Comparison of ENCODE assay signal across 29 cellular contexts in genomic region chr14:102914474-102915291, GRCh38. TPM values are rescaled to one million over a fixed set of nuclear protein-coding genes. Genes with fewer than 3 reads are reported as not detected.
DNase-seq lines count a peak whose midpoint lies in the region; ATAC-seq and TF ChIP-seq lines count a peak whose summit lies in the region.
"Had no signal": no experiment of that assay in that cellular context is flagged by ENCODE, and none has a peak within 500 bp of the region (broad histone marks: within the 10 kb centered on the region; RNA-seq: fewer than 3 reads in every experiment).

No MANE protein-coding gene starts in this region.

- H4K20me1 ChIP-seq in DOHH2 (ENCODE audit: control insufficient read depth, insufficient read depth, low read depth, low read length), result no peaks in the 10 kb centered on the region
- no peaks in the 10 kb centered on the region for H4K20me1 ChIP-seq in Karpas-422 (ENCODE audit: insufficient read depth, low read depth, low read length)

- no peaks in the 10 kb centered on the region for H3K9me3 ChIP-seq in DOHH2 (ENCODE audit: control insufficient read depth, insufficient read depth, low read length)
- no peaks in the 10 kb centered on the region for H3K9me3 ChIP-seq in Karpas-422 (ENCODE audit: low read length)
- no peaks in the 10 kb centered on the region for H3K9me3 ChIP-seq in neuronal stem cell (replicated peaks in 1 of 2; ENCODE audit: control insufficient read depth in 2 of 2, insufficient read depth in 1 of 2, low read depth in 1 of 2, low read length in 2 of 2)
- no peaks in the 10 kb centered on the region for H3K9me3 ChIP-seq in effector memory CD4-positive, alpha-beta T cell (ENCODE audit: control insufficient read depth, low read length)
- H3K9me3 ChIP-seq: Caco-2, colonic mucosa, right atrium auricular region, spleen had no signal

- H3K4me1 Mint-ChIP-seq in chondrocyte (ENCODE audit: low read depth), result no peaks in the 10 kb centered on the region
- H3K4me1 Mint-ChIP-seq: activated naive CD4-positive, alpha-beta T cell treated with anti-CD3 and anti-CD28 coated beads, Interleukin-2, amount 50 U/mL, for 24 hours had no signal

- H2BK5ac ChIP-seq in neuronal stem cell (ENCODE audit: low read length), result no peak overlapping the region

- peak overlapping the region; percentile 89 for H3K4ac ChIP-seq in neuronal stem cell (ENCODE audit: low read length)

- no peaks in the 10 kb centered on the region for H3K9me3 Mint-ChIP-seq in chondrocyte (ENCODE audit: low read depth)
- H3K9me3 Mint-ChIP-seq: activated naive CD4-positive, alpha-beta T cell treated with anti-CD3 and anti-CD28 coated beads, Interleukin-2, amount 50 U/mL, for 24 hours; activated T-helper 1 cell treated with anti-CD3 and anti-CD28 coated beads, Interleukin-12 subunit alpha, Interleukin-12 subunit beta, Interleukin-2, Interleukin-4 antibody, amounts not matched to agents 30 ng/mL and 10 ng/mL and 1 ng/mL, durations not matched to agents 14 hours and 24 hours and 36 hours; effector memory CD8-positive, alpha-beta T cell; T-helper 1 cell treated with Interleukin-12 subunit alpha and Interleukin-12 subunit beta and Interleukin-4 antibody, amounts not matched to agents 30 μg/mL and 1 μg/mL, for 36 hours had no signal

- no peaks in the 10 kb centered on the region for H3K9me2 ChIP-seq in DOHH2 (replicated peaks; ENCODE audit: control insufficient read depth, low read length)
- H3K9me2 ChIP-seq in Karpas-422 (replicated peaks; ENCODE audit: insufficient read depth, low read length), result no peaks in the 10 kb centered on the region

- DNase-seq in Karpas-422 (peak; percentile 92), chondrocyte (ENCODE audit: low spot score) (peak; percentile 83), neuronal stem cell (ENCODE audit: low spot score) (no peak), NCI-H1417 (lab: John Stamatoyannopoulos, UW) (no peak), RKO (ENCODE audit: low spot score) (no peak)
- DNase-seq in effector memory CD4-positive, alpha-beta T cell, result no peak
- DNase-seq: activated CD4-positive, alpha-beta T cell treated with anti-CD3 and anti-CD28 coated beads, Interleukin-2, amount 50 U/mL, for 48 hours; amygdala; colonic mucosa; effector memory CD8-positive, alpha-beta T cell; erythroblast; head of caudate nucleus; kidney glomerular epithelial cell; MM.1S; NCI-H1436 treated with DMSO at 0.1 percent for 48 hours; NK-92 treated with Interleukin-12 subunit alpha and Interleukin-12 subunit beta, amount 100 ng/mL, for 24 hours; stimulated activated CD4-positive, alpha-beta T cell treated with anti-CD3 and anti-CD28 coated beads, Interleukin-4, amount 100 ng/mL, for 1 hour had no signal

- no peaks in the 10 kb centered on the region for H3K36me3 Mint-ChIP-seq in chondrocyte (ENCODE audit: low read depth)
- H3K36me3 Mint-ChIP-seq: activated naive CD4-positive, alpha-beta T cell treated with anti-CD3 and anti-CD28 coated beads, Interleukin-2, amount 50 U/mL, for 24 hours had no signal

- peak overlapping the region; percentile 44 for H3K18ac ChIP-seq in neuronal stem cell (ENCODE audit: low read length)

- H3K4me3 ChIP-seq in DOHH2 (ENCODE audit: low read length), result no peak overlapping the region
- H3K4me3 ChIP-seq in Karpas-422 (ENCODE audit: low read length), result peak overlapping the region; percentile 51; the same call in 1 of the 2 replicates
- no peak overlapping the region for H3K4me3 ChIP-seq in neuronal stem cell (ENCODE audit: low read length in 2 of 2)
- H3K4me3 ChIP-seq in effector memory CD4-positive, alpha-beta T cell (ENCODE audit: insufficient read depth, low read depth, low read length, poor library complexity, severe bottlenecking), result no peak overlapping the region
- H3K4me3 ChIP-seq: colonic mucosa, right atrium auricular region, spleen had no signal

- H3K27ac ChIP-seq in DOHH2 (ENCODE audit: low read depth, low read length) (no peak overlapping the region), Karpas-422 (ENCODE audit: low read length) (peak overlapping the region; percentile 98), neuronal stem cell (replicated peaks; ENCODE audit: low read length) (no peak overlapping the region)
- no peak overlapping the region for H3K27ac ChIP-seq in effector memory CD4-positive, alpha-beta T cell (ENCODE audit: insufficient read depth, low read length, poor library complexity, severe bottlenecking)
- H3K27ac ChIP-seq: C4-2B, colonic mucosa, parathyroid adenoma, right atrium auricular region had no signal

- H3K79me2 ChIP-seq in DOHH2 (ENCODE audit: control insufficient read depth, low read length) (no peaks in the 10 kb centered on the region), Karpas-422 (ENCODE audit: low read length) (no peaks in the 10 kb centered on the region)
- H3K79me2 ChIP-seq: parathyroid adenoma had no signal

- no peak overlapping the region for H2BK120ac ChIP-seq in neuronal stem cell (ENCODE audit: low read depth, low read length)

- peak overlapping the region; percentile 26 for H2BK15ac ChIP-seq in neuronal stem cell (ENCODE audit: low read length)

- no peak for ATAC-seq in GM21381 (IDR thresholded peaks at IDR 0.05; ENCODE audit: unreplicated experiment)
- ATAC-seq: activated CD4-positive, CD25-positive, alpha-beta regulatory T cell treated with anti-CD3 and anti-CD28 coated beads, Interleukin-2, amount 50 U/mL, for 24 hours; effector memory CD8-positive, alpha-beta T cell had no signal

- H3K14ac ChIP-seq in neuronal stem cell (ENCODE audit: low read length), result no peak overlapping the region

- H3K27me3 ChIP-seq in DOHH2 (ENCODE audit: control insufficient read depth, low read length), result no peaks in the 10 kb centered on the region
- H3K27me3 ChIP-seq in Karpas-422 (ENCODE audit: low read length), result no peaks in the 10 kb centered on the region
- no peaks in the 10 kb centered on the region for H3K27me3 ChIP-seq in neuronal stem cell (ENCODE audit: control insufficient read depth in 3 of 3, insufficient read depth in 3 of 3, low read depth in 1 of 3, low read length in 3 of 3)
- H3K27me3 ChIP-seq in effector memory CD4-positive, alpha-beta T cell (replicated peaks; ENCODE audit: control insufficient read depth, insufficient read depth, low read length, poor library complexity, severe bottlenecking), result no peaks in the 10 kb centered on the region
- H3K27me3 ChIP-seq: colonic mucosa, right atrium auricular region, spleen had no signal

- no peak overlapping the region for H3K4me3 Mint-ChIP-seq in chondrocyte (ENCODE audit: unreplicated experiment)
- H3K4me3 Mint-ChIP-seq: activated naive CD4-positive, alpha-beta T cell treated with anti-CD3 and anti-CD28 coated beads, Interleukin-2, amount 50 U/mL, for 24 hours; activated T-helper 1 cell treated with anti-CD3 and anti-CD28 coated beads, Interleukin-12 subunit alpha, Interleukin-12 subunit beta, Interleukin-2, Interleukin-4 antibody, amounts not matched to agents 30 ng/mL and 10 ng/mL and 1 ng/mL, durations not matched to agents 14 hours and 24 hours and 36 hours; effector memory CD8-positive, alpha-beta T cell; T-helper 1 cell treated with Interleukin-12 subunit alpha and Interleukin-12 subunit beta and Interleukin-4 antibody, amounts not matched to agents 30 μg/mL and 1 μg/mL, for 36 hours had no signal

- H3K36me3 ChIP-seq in DOHH2 (ENCODE audit: control insufficient read depth, low read length) (no peaks in the 10 kb centered on the region), Karpas-422 (ENCODE audit: insufficient read depth, low read length) (peaks cover 16% of the 10 kb centered on the region), neuronal stem cell (replicated peaks in 1 of 2; ENCODE audit: control insufficient read depth in 2 of 2, insufficient read depth in 2 of 2, low read length in 2 of 2) (peaks cover 0 to 3% of the 10 kb centered on the region in 2 donors)
- H3K36me3 ChIP-seq in effector memory CD4-positive, alpha-beta T cell (ENCODE audit: control insufficient read depth, insufficient read depth, low read length), result peaks cover 3% of the 10 kb centered on the region
- H3K36me3 ChIP-seq: colonic mucosa, right atrium auricular region had no signal

- peaks cover 1% of the 10 kb centered on the region for H3K79me1 ChIP-seq in neuronal stem cell (ENCODE audit: low read depth, low read length)

- H3K4me1 ChIP-seq in DOHH2 (ENCODE audit: control insufficient read depth, low read length) (peaks cover 48% of the 10 kb centered on the region), Karpas-422 (ENCODE audit: low read length) (peaks cover 80% of the 10 kb centered on the region), neuronal stem cell (ENCODE audit: control insufficient read depth in 2 of 2, insufficient read depth in 1 of 2, low read depth in 1 of 2, low read length in 2 of 2) (no peaks in the 10 kb centered on the region)
- H3K4me1 ChIP-seq in effector memory CD4-positive, alpha-beta T cell (ENCODE audit: control insufficient read depth, insufficient read depth, low read length, poor library complexity, severe bottlenecking), result no peaks in the 10 kb centered on the region
- H3K4me1 ChIP-seq: Caco-2, colonic mucosa, parathyroid adenoma, right atrium auricular region had no signal

- H3K4me2 ChIP-seq in DOHH2 (ENCODE audit: low read length), result peak overlapping the region; percentile 10; the same call in 1 of the 2 replicates
- H3K4me2 ChIP-seq in Karpas-422 (ENCODE audit: low read depth, low read length, poor library complexity, severe bottlenecking), result peak overlapping the region; percentile 72
- H3K4me2 ChIP-seq in neuronal stem cell (ENCODE audit: insufficient read depth, low read length, poor library complexity, severe bottlenecking), result no peak overlapping the region

- H3K9ac ChIP-seq in Karpas-422 (ENCODE audit: low read length), result peak overlapping the region; percentile 76
- no peak overlapping the region for H3K9ac ChIP-seq in neuronal stem cell (ENCODE audit: low read depth, low read length, poor library complexity)
- H3K9ac ChIP-seq: parathyroid adenoma had no signal

- peak overlapping the region; percentile 72 for H4K91ac ChIP-seq in neuronal stem cell (ENCODE audit: low read depth, low read length, poor library complexity)

- no CpG with 5 or more reads among the region's 26 CpGs for WGBS in neuronal stem cell (ENCODE audit: extremely low coverage in 2 of 2, insufficient read length in 2 of 2, insufficient replicate concordance in 1 of 2), 2 donors

- peak overlapping the region; percentile 22 for H2BK12ac ChIP-seq in neuronal stem cell (ENCODE audit: low read length)

- no peaks in the 10 kb centered on the region; the same call in 1 of the 2 replicates for H3F3A ChIP-seq in DOHH2 (ENCODE audit: control insufficient read depth, insufficient read depth)

- H3K23ac ChIP-seq in neuronal stem cell (ENCODE audit: low read depth, low read length, poor library complexity), result peak overlapping the region; percentile 6

- TF ChIP-seq CTCF in DOHH2 (IDR thresholded peaks at IDR 0.05; ENCODE audit: low read depth, low read length, poor library complexity, severe bottlenecking), result no peak
- no peak for TF ChIP-seq CTCF in chondrocyte (IDR thresholded peaks at IDR 0.05)

- no peaks in the 10 kb centered on the region for H3K27me3 Mint-ChIP-seq in chondrocyte (ENCODE audit: low read depth)
- H3K27me3 Mint-ChIP-seq: activated naive CD4-positive, alpha-beta T cell treated with anti-CD3 and anti-CD28 coated beads, Interleukin-2, amount 50 U/mL, for 24 hours; effector memory CD8-positive, alpha-beta T cell had no signal

- no peak overlapping the region for H3K27ac Mint-ChIP-seq in chondrocyte (ENCODE audit: unreplicated experiment)
- H3K27ac Mint-ChIP-seq: activated naive CD4-positive, alpha-beta T cell treated with anti-CD3 and anti-CD28 coated beads, Interleukin-2, amount 50 U/mL, for 24 hours; activated T-helper 1 cell treated with anti-CD3 and anti-CD28 coated beads, Interleukin-12 subunit alpha, Interleukin-12 subunit beta, Interleukin-2, Interleukin-4 antibody, amounts not matched to agents 30 ng/mL and 10 ng/mL and 1 ng/mL, durations not matched to agents 14 hours and 24 hours and 36 hours; T-helper 1 cell treated with Interleukin-12 subunit alpha and Interleukin-12 subunit beta and Interleukin-4 antibody, amounts not matched to agents 30 μg/mL and 1 μg/mL, for 36 hours had no signal

- no peak overlapping the region for H4K8ac ChIP-seq in neuronal stem cell (ENCODE audit: low read depth, low read length)

- H2AFZ ChIP-seq in Karpas-422 (ENCODE audit: low read length) (no peak overlapping the region), neuronal stem cell (ENCODE audit: low read length) (no peak overlapping the region)
- H2AFZ ChIP-seq: parathyroid adenoma had no signal

- H2AK5ac ChIP-seq in neuronal stem cell (ENCODE audit: low read depth, low read length), result peak overlapping the region; percentile 57

RNA-seq across cellular contexts. Expression of gene AMN, which starts 7.8 kb away (rescaled TPM):
- 7.7 and 16.7 TPM in 2 replicates for total RNA-seq in Karpas-422 (2014; rRNA removed; shearing (Covaris generic); ENCODE audit: low replicate concordance)
- 0.30 to 0.38 TPM in 2 of 3 replicates, not detected in the other for total RNA-seq in chondrocyte
- polyA plus RNA-seq in neuronal stem cell (2013, experiment 1 of 2), result 0.46 TPM
- polyA plus RNA-seq in neuronal stem cell (2013, experiment 2 of 2), result 0.28 TPM
- total RNA-seq: RPMI7951 had no signal

Comparison
In these comparisons a context has a peak if more than half of its experiments do, and no peak if none do; other contexts are left out.
1. DNase-seq: peak in Karpas-422 (single experiment) and chondrocyte (single experiment); none in neuronal stem cell (single experiment), effector memory CD4-positive, alpha-beta T cell (0 of 3), NCI-H1417 (0 of 3) and RKO (single experiment).